In genomic region chr2:125564471-125564870, GRCh38 we compare ENCODE assay signal across 20 cellular contexts.
"Had no signal": no experiment of that assay in that cellular context is flagged by ENCODE, and none has a peak within 500 bp of the region (broad histone marks: within the 10 kb centered on the region; RNA-seq: fewer than 3 reads in every experiment).

No MANE protein-coding gene starts in this region.

- H3K4me1 Mint-ChIP-seq: naive thymus-derived CD4-positive, alpha-beta T cell; nephron progenitor cell; stimulated activated memory B cell treated with anti-CD40 and anti-IgM and Interleukin-4, amounts not matched to agents 10 μg/mL and 1 μg/mL and 100 μg/mL, for 72 hours had no signal

- H3K4me3 Mint-ChIP-seq: naive thymus-derived CD4-positive, alpha-beta T cell; nephron progenitor cell; stimulated activated memory B cell treated with anti-CD40 and anti-IgM and Interleukin-4, amounts not matched to agents 10 μg/mL and 1 μg/mL and 100 μg/mL, for 72 hours; stimulated activated naive CD8-positive, alpha-beta T cell treated with anti-CD3 and anti-CD28 coated beads, Interleukin-15, Interleukin-2, amounts not matched to agents 100 ng/mL and 50 ng/mL, for 24 hours had no signal

- H3K27ac Mint-ChIP-seq: naive thymus-derived CD4-positive, alpha-beta T cell; nephron progenitor cell; stimulated activated memory B cell treated with anti-CD40 and anti-IgM and Interleukin-4, amounts not matched to agents 10 μg/mL and 1 μg/mL and 100 μg/mL, for 72 hours; stimulated activated naive CD8-positive, alpha-beta T cell treated with anti-CD3 and anti-CD28 coated beads, Interleukin-15, Interleukin-2, amounts not matched to agents 100 ng/mL and 50 ng/mL, for 24 hours had no signal

- ATAC-seq: heart right ventricle; naive thymus-derived CD4-positive, alpha-beta T cell; sciatic nerve; stimulated activated memory B cell treated with anti-CD40 and anti-IgM and Interleukin-4, amounts not matched to agents 10 μg/mL and 1 μg/mL and 100 μg/mL, for 72 hours; upper lobe of right lung had no signal

- DNase-seq: effector CD4-positive, alpha-beta T cell; foreskin melanocyte; heart right ventricle; hypothalamus; left colon; naive thymus-derived CD4-positive, alpha-beta T cell; nephron progenitor cell; posterior cingulate gyrus; spleen; stimulated activated CD4-positive, alpha-beta T cell treated with anti-CD3 and anti-CD28 coated beads, Interleukin-15, amount 100 ng/mL, for 24 hours; stimulated activated CD4-positive, alpha-beta T cell treated with anti-CD3 and anti-CD28 coated beads, Interleukin-1b, Interleukin-23, amount 100 ng/mL, for 48 hours; stimulated activated CD4-positive, alpha-beta T cell treated with anti-CD3 and anti-CD28 coated beads, Interleukin-4, amount 100 ng/mL, for 24 hours; tibial artery; upper lobe of right lung had no signal

- H3K9me3 ChIP-seq: neutrophil, spleen, tibial artery, upper lobe of right lung, vagina had no signal

- H3K27me3 Mint-ChIP-seq: naive thymus-derived CD4-positive, alpha-beta T cell; stimulated activated memory B cell treated with anti-CD40 and anti-IgM and Interleukin-4, amounts not matched to agents 10 μg/mL and 1 μg/mL and 100 μg/mL, for 72 hours; stimulated activated naive CD8-positive, alpha-beta T cell treated with anti-CD3 and anti-CD28 coated beads, Interleukin-15, Interleukin-2, amounts not matched to agents 100 ng/mL and 50 ng/mL, for 24 hours had no signal

- H3K36me3 Mint-ChIP-seq: naive thymus-derived CD4-positive, alpha-beta T cell; stimulated activated memory B cell treated with anti-CD40 and anti-IgM and Interleukin-4, amounts not matched to agents 10 μg/mL and 1 μg/mL and 100 μg/mL, for 72 hours had no signal

- H3K4me1 ChIP-seq: heart right ventricle, spleen, tibial artery, upper lobe of right lung, vagina had no signal

- H3K27me3 ChIP-seq: neutrophil, spleen, tibial artery, upper lobe of right lung, vagina had no signal

- H3K27ac ChIP-seq: coronary artery, heart right ventricle, neutrophil, spleen, tibial artery, upper lobe of right lung, vagina had no signal

- H3K9me3 Mint-ChIP-seq: nephron progenitor cell had no signal
